In the genomic region with DNA sequence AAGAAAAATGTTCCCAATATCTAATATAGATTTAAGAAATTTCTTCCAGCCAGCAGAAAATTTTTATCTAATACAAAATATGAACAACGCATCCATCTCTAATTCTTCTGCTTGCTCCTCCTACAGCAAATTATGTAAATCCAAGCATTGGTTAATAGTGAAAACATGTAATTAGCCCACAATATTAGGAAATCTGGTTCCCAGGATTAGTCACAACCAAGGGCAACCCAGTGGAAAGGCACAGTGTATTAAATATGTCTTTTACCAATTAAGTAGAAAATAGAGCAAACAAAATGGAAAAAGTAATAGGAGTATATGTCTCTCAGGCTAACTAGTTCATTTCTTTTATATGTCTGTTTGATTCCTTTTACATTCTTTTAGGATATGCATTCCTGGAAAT, we compare ENCODE assay signal across 30 cellular contexts.
"Had no signal": no experiment of that assay in that cellular context is flagged by ENCODE, and none has a peak within 500 bp of the region (broad histone marks: within the 10 kb centered on the region; RNA-seq: fewer than 3 reads in every experiment).

No MANE protein-coding gene starts in this region.

- H3K9me3 Mint-ChIP-seq: stimulated activated naive CD8-positive, alpha-beta T cell treated with anti-CD3 and anti-CD28 coated beads, Interleukin-15, Interleukin-2, amounts not matched to agents 100 ng/mL and 50 ng/mL, for 24 hours had no signal

- H3K4me3 ChIP-seq: left lung, lower lobe of right lung, pancreas, prostate gland, skin epidermis, spleen, suprapubic skin, thoracic aorta, tibial artery, upper lobe of right lung had no signal

- H3K36me3 ChIP-seq: left lung, lower lobe of right lung, pancreas, prostate gland, spleen, suprapubic skin, thoracic aorta, tibial artery, upper lobe of right lung had no signal

- DNase-seq: hypothalamus; immature natural killer cell; kidney; left colon; left lung; lower lobe of right lung; mammary epithelial cell; mesenchymal stem cell; naive thymus-derived CD8-positive, alpha-beta T cell; nucleus accumbens; pancreas; posterior cingulate gyrus; retina; right cardiac atrium; spleen; stimulated activated CD4-positive, alpha-beta T cell treated with anti-CD3 and anti-CD28 coated beads, Interleukin-4, amount 100 ng/mL, for 24 hours; stimulated activated naive CD4-positive, alpha-beta T cell; tibial artery; trophoblast cell; upper lobe of right lung had no signal

- FAIRE-seq: islet of Langerhans, kidney, pancreas, urothelium cell line had no signal

- H3K27ac Mint-ChIP-seq: immature natural killer cell; nephron; stimulated activated effector memory CD8-positive, alpha-beta T cell treated with anti-CD3 and anti-CD28 coated beads, Interleukin-12 subunit alpha, Interleukin-12 subunit beta, amount 100 ng/mL, for 72 hours; stimulated activated naive CD8-positive, alpha-beta T cell treated with anti-CD3 and anti-CD28 coated beads, Interleukin-15, Interleukin-2, amounts not matched to agents 100 ng/mL and 50 ng/mL, for 24 hours had no signal

- H3K36me3 Mint-ChIP-seq: immature natural killer cell; naive thymus-derived CD8-positive, alpha-beta T cell; stimulated activated effector memory CD8-positive, alpha-beta T cell treated with anti-CD3 and anti-CD28 coated beads, Interleukin-12 subunit alpha, Interleukin-12 subunit beta, amount 100 ng/mL, for 72 hours had no signal

- H3K27me3 ChIP-seq: left lung, pancreas, spleen, suprapubic skin, tibial artery, upper lobe of right lung had no signal

- H3K4me3 Mint-ChIP-seq: immature natural killer cell; naive thymus-derived CD8-positive, alpha-beta T cell; nephron; neural crest cell; stimulated activated effector memory CD8-positive, alpha-beta T cell treated with anti-CD3 and anti-CD28 coated beads, Interleukin-12 subunit alpha, Interleukin-12 subunit beta, amount 100 ng/mL, for 72 hours; stimulated activated naive CD8-positive, alpha-beta T cell treated with anti-CD3 and anti-CD28 coated beads, Interleukin-15, Interleukin-2, amounts not matched to agents 100 ng/mL and 50 ng/mL, for 24 hours had no signal

- H3K4me1 Mint-ChIP-seq: immature natural killer cell; naive thymus-derived CD8-positive, alpha-beta T cell; nephron; neural crest cell; stimulated activated effector memory CD8-positive, alpha-beta T cell treated with anti-CD3 and anti-CD28 coated beads, Interleukin-12 subunit alpha, Interleukin-12 subunit beta, amount 100 ng/mL, for 72 hours had no signal
